ENCODE assay signal across 12 cellular contexts in genomic region chr5:82092-82491, GRCh38. TPM values are rescaled to one million over a fixed set of nuclear protein-coding genes. Genes with fewer than 3 reads are reported as not detected.
DNase-seq lines count a peak whose midpoint lies in the region; ATAC-seq and TF ChIP-seq lines count a peak whose summit lies in the region.
"Had no signal": no experiment of that assay in that cellular context is flagged by ENCODE, and none has a peak within 500 bp of the region (broad histone marks: within the 10 kb centered on the region; RNA-seq: fewer than 3 reads in every experiment).

No MANE protein-coding gene starts in this region.

- in situ Hi-C loops in GM13976 (cut with MboI; ENCODE audit: low sequenced_read_pairs, unreplicated experiment): no loop called here

- H3K4me3 ChIP-seq in NT2/D1 (ENCODE audit: insufficient read length, low read depth): no peak overlapping the region

- H3K27ac Mint-ChIP-seq in osteocyte (ENCODE audit: unreplicated experiment): peak overlapping the region; percentile 48
- no peak overlapping the region for H3K27ac Mint-ChIP-seq in activated naive CD4-positive, alpha-beta T cell treated with anti-CD3 and anti-CD28 coated beads, Interleukin-2, amount 10 ng/mL, durations not matched to agents 7 days and 5 days
- H3K27ac Mint-ChIP-seq: stimulated activated memory B cell treated with anti-CD40 and anti-IgM and Interleukin-4, amounts not matched to agents 10 μg/mL and 1 μg/mL and 100 μg/mL, for 72 hours had no signal

- H3K4me3 Mint-ChIP-seq in osteocyte (ENCODE audit: unreplicated experiment): peak overlapping the region; percentile 22
- no peak overlapping the region for H3K4me3 Mint-ChIP-seq in activated naive CD4-positive, alpha-beta T cell treated with anti-CD3 and anti-CD28 coated beads, Interleukin-2, amount 10 ng/mL, durations not matched to agents 7 days and 5 days
- H3K4me3 Mint-ChIP-seq: naive thymus-derived CD8-positive, alpha-beta T cell; stimulated activated memory B cell treated with anti-CD40 and anti-IgM and Interleukin-4, amounts not matched to agents 10 μg/mL and 1 μg/mL and 100 μg/mL, for 72 hours had no signal

- ATAC-seq in HG02870 (IDR thresholded peaks at IDR 0.05; ENCODE audit: unreplicated experiment): no peak
- ATAC-seq in GM21576 (IDR thresholded peaks at IDR 0.05; ENCODE audit: unreplicated experiment): no peak
- ATAC-seq: naive thymus-derived CD8-positive, alpha-beta T cell; stimulated activated memory B cell treated with anti-CD40 and anti-IgM and Interleukin-4, amounts not matched to agents 10 μg/mL and 1 μg/mL and 100 μg/mL, for 72 hours had no signal

- H3K36me3 Mint-ChIP-seq in osteocyte (ENCODE audit: unreplicated experiment): peaks cover 2% of the 10 kb centered on the region
- peaks cover 3% of the 10 kb centered on the region for H3K36me3 Mint-ChIP-seq in activated naive CD4-positive, alpha-beta T cell treated with anti-CD3 and anti-CD28 coated beads, Interleukin-2, amount 10 ng/mL, durations not matched to agents 7 days and 5 days
- H3K36me3 Mint-ChIP-seq: naive thymus-derived CD8-positive, alpha-beta T cell; stimulated activated memory B cell treated with anti-CD40 and anti-IgM and Interleukin-4, amounts not matched to agents 10 μg/mL and 1 μg/mL and 100 μg/mL, for 72 hours had no signal

- H3K4me1 ChIP-seq in NT2/D1 (ENCODE audit: insufficient read depth, insufficient read length): peaks cover 21% of the 10 kb centered on the region

- H3K9ac ChIP-seq in NT2/D1 (ENCODE audit: insufficient read length, low read depth): peak overlapping the region; percentile 36

- H3K36me3 ChIP-seq in NT2/D1 (ENCODE audit: insufficient read depth, insufficient read length, low read length): no peaks in the 10 kb centered on the region

- TF ChIP-seq CTCF in GM13976 (IDR thresholded peaks at IDR 0.05; ENCODE audit: borderline replicate concordance, control extremely low read depth, extremely low read depth, insufficient read depth, missing control alignments): no peak
- TF ChIP-seq CTCF in osteocyte (IDR thresholded peaks at IDR 0.05): no peak

- no peaks in the 10 kb centered on the region for H3K9me3 Mint-ChIP-seq in osteocyte (ENCODE audit: unreplicated experiment)
- peaks cover 7% of the 10 kb centered on the region for H3K9me3 Mint-ChIP-seq in activated naive CD4-positive, alpha-beta T cell treated with anti-CD3 and anti-CD28 coated beads, Interleukin-2, amount 10 ng/mL, durations not matched to agents 7 days and 5 days

- H3K9me3 ChIP-seq in NT2/D1 (ENCODE audit: insufficient read depth, low read length): no peaks in the 10 kb centered on the region

- H3K27me3 Mint-ChIP-seq in osteocyte (ENCODE audit: unreplicated experiment): peaks cover 26% of the 10 kb centered on the region
- H3K27me3 Mint-ChIP-seq in activated naive CD4-positive, alpha-beta T cell treated with anti-CD3 and anti-CD28 coated beads, Interleukin-2, amount 10 ng/mL, durations not matched to agents 7 days and 5 days: no peaks in the 10 kb centered on the region

- DNase-seq in GM13976 (ENCODE audit: low spot score) (peak; percentile 22), NT2/D1 (ENCODE audit: low read depth, low spot score) (peak; percentile 65), glomerular visceral epithelial cell (ENCODE audit: extremely low spot score) (peak; percentile 73), osteocyte (ENCODE audit: extremely low spot score, unreplicated experiment) (no peak)
- no peak for DNase-seq in central memory CD4-positive, alpha-beta T cell
- DNase-seq in activated naive CD4-positive, alpha-beta T cell treated with anti-CD3 and anti-CD28 coated beads, Interleukin-2, amount 10 ng/mL, durations not matched to agents 7 days and 5 days: no peak
- DNase-seq: naive thymus-derived CD8-positive, alpha-beta T cell; NCI-H1436; T1000 had no signal

- no peaks in the 10 kb centered on the region for H3K27me3 ChIP-seq in NT2/D1 (ENCODE audit: insufficient read depth, insufficient read length)

- peaks cover 42% of the 10 kb centered on the region for H3K4me1 Mint-ChIP-seq in osteocyte (ENCODE audit: unreplicated experiment)
- H3K4me1 Mint-ChIP-seq in activated naive CD4-positive, alpha-beta T cell treated with anti-CD3 and anti-CD28 coated beads, Interleukin-2, amount 10 ng/mL, durations not matched to agents 7 days and 5 days: no peaks in the 10 kb centered on the region
- H3K4me1 Mint-ChIP-seq: stimulated activated memory B cell treated with anti-CD40 and anti-IgM and Interleukin-4, amounts not matched to agents 10 μg/mL and 1 μg/mL and 100 μg/mL, for 72 hours had no signal

- CTCF ChIA-PET in activated naive CD4-positive, alpha-beta T cell treated with anti-CD3 and anti-CD28 coated beads, Interleukin-2, amount 10 ng/mL, durations not matched to agents 7 days and 5 days (lab: Charles Lee): no interaction called here

RNA-seq across cellular contexts. Expression of gene PLEKHG4B, which starts 9.9 kb away (rescaled TPM):
- 3.8 and 4.5 TPM in 2 replicates for total RNA-seq in osteocyte
- total RNA-seq: naive thymus-derived CD8-positive, alpha-beta T cell had no signal

Comparison
In these comparisons a context has a peak if more than half of its experiments do, and no peak if none do; other contexts are left out.
1. DNase-seq: peak in GM13976 (single experiment), NT2/D1 (single experiment) and glomerular visceral epithelial cell (single experiment); none in osteocyte (single experiment), central memory CD4-positive, alpha-beta T cell (single experiment) and activated naive CD4-positive, alpha-beta T cell treated with anti-CD3 and anti-CD28 coated beads, Interleukin-2, amount 10 ng/mL, durations not matched to agents 7 days and 5 days (single experiment).